Comparison of ENCODE assay signal across 9 cellular contexts in the genomic region with DNA sequence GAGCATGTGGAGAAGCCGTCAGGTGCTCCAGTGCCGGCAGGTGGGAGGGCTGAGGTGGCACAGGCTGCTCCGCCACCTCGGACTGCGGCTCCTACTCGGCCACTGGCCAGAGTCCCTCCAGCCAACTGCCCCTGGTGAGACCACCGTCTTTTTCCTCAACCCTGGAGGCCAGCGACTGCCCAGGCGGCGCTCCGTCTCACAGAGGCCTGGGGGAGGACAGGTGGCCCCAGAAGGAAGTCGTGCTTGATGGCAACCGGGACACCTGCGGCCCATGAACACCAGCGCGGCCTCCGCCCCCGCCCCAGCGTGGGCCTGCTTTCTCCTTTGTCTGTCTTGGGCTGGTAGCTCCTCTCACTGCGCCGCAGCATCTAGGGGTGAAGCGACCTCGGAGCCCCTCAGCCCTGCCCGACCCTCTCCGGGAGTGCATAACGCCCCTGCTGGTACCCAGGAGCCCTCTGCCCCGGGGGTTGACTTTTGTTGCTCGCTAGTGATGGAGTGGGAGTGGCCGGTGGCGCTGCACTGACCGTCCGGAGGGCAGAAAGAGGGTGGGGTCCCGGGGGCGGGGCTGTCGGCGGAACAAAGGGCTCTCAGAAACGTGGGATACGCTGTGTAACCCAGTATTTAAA. TPM values are rescaled to one million over a fixed set of nuclear protein-coding genes. Genes with fewer than 3 reads are reported as not detected.
DNase-seq lines count a peak whose midpoint lies in the region; ATAC-seq, FAIRE-seq and TF ChIP-seq lines count a peak whose summit lies in the region.
"Had no signal": no experiment of that assay in that cellular context is flagged by ENCODE, and none has a peak within 500 bp of the region (broad histone marks: within the 10 kb centered on the region; RNA-seq: fewer than 3 reads in every experiment).

No MANE protein-coding gene starts in this region.

- no peaks in the 10 kb centered on the region for H3K9me3 Mint-ChIP-seq in activated CD8-positive, alpha-beta T cell treated with anti-CD3 and anti-CD28 coated beads for 36 hours
- H3K9me3 Mint-ChIP-seq: dendritic cell treated with granulocyte-macrophage colony-stimulating factor and Interleukin-4, amounts not matched to agents 40 ng/mL and 50 ng/mL, for 4 days had no signal

- TF ChIP-seq CTCF in activated CD8-positive, alpha-beta T cell treated with anti-CD3 and anti-CD28 coated beads for 36 hours (IDR thresholded peaks at IDR 0.05): no peak
- TF ChIP-seq CTCF in tibial artery (IDR thresholded peaks at IDR 0.05): no peak

- H3K4me3 ChIP-seq in tibial artery: peak overlapping the region; percentile 31 to 48

- no peak overlapping the region for H3K27ac Mint-ChIP-seq in activated CD8-positive, alpha-beta T cell treated with anti-CD3 and anti-CD28 coated beads for 36 hours
- H3K27ac Mint-ChIP-seq: dendritic cell treated with granulocyte-macrophage colony-stimulating factor and Interleukin-4, amounts not matched to agents 40 ng/mL and 50 ng/mL, for 4 days had no signal

- H3K27me3 ChIP-seq in tibial artery: peaks cover 0 to 61% of the 10 kb centered on the region in 2 donors

- POLR2A ChIA-PET in activated CD8-positive, alpha-beta T cell treated with anti-CD3 and anti-CD28 coated beads for 36 hours (lab: Charles Lee): interaction anchor here (1.4 kb wide), 1 partner anchor 19 kb away, joined by 3 read pairs; no protein-coding TSS in a partner anchor

- DNase-seq in DMS53 treated with DMSO at 0.1 percent for 48 hours (lab: John Stamatoyannopoulos, UW; ENCODE audit: unreplicated experiment): peak; percentile 87
- DNase-seq in NCI-H1436 (lab: John Stamatoyannopoulos, UW): peak; percentile 77
- DNase-seq in activated CD8-positive, alpha-beta T cell treated with anti-CD3 and anti-CD28 coated beads for 36 hours: peak; percentile 54
- peak; percentile 60 for DNase-seq in iPS-NIHi11 (ENCODE audit: low spot score)
- DNase-seq in tibial artery: no peak
- DNase-seq in hepatic stellate cell (ENCODE audit: low spot score): no peak
- DNase-seq in frontal cortex (ENCODE audit: low spot score in 2 of 2): no peak

- no peaks in the 10 kb centered on the region for H3K36me3 Mint-ChIP-seq in activated CD8-positive, alpha-beta T cell treated with anti-CD3 and anti-CD28 coated beads for 36 hours (ENCODE audit: low read depth)

- no peaks in the 10 kb centered on the region for H3K9me3 ChIP-seq in tibial artery

- peaks cover 73% of the 10 kb centered on the region for H3K27me3 Mint-ChIP-seq in activated CD8-positive, alpha-beta T cell treated with anti-CD3 and anti-CD28 coated beads for 36 hours

- no peak for FAIRE-seq in frontal cortex (lab: Jason Lieb, UNC)

- peak; percentile 31 for ATAC-seq in activated CD8-positive, alpha-beta T cell treated with anti-CD3 and anti-CD28 coated beads for 36 hours
- no peak for ATAC-seq in HG03457 (IDR thresholded peaks at IDR 0.05; ENCODE audit: unreplicated experiment)

- no peaks in the 10 kb centered on the region for H3K36me3 ChIP-seq in tibial artery

- peak overlapping the region; percentile 59 for H3K4me3 Mint-ChIP-seq in activated CD8-positive, alpha-beta T cell treated with anti-CD3 and anti-CD28 coated beads for 36 hours

- H3K4me1 ChIP-seq in tibial artery: peaks cover 7 to 55% (median 51%) of the 10 kb centered on the region in 4 donors

- intact Hi-C loops in activated CD8-positive, alpha-beta T cell treated with anti-CD3 and anti-CD28 coated beads for 36 hours (cut with micrococcal nuclease): no loop called here
- intact Hi-C loops in tibial artery (cut with DNase I; ENCODE audit: low total_unique reads): no loop called here

- CTCF ChIA-PET in activated CD8-positive, alpha-beta T cell treated with anti-CD3 and anti-CD28 coated beads for 36 hours (lab: Charles Lee): interaction anchor here (0.6 to 2.2 kb wide), 2 partner anchors 23 to 547 kb away, joined by 3 to 12 read pairs; no protein-coding TSS in a partner anchor

- no peak overlapping the region for H3K27ac ChIP-seq in tibial artery

- H3K4me1 Mint-ChIP-seq in activated CD8-positive, alpha-beta T cell treated with anti-CD3 and anti-CD28 coated beads for 36 hours (ENCODE audit: low read depth): peaks cover 42% of the 10 kb centered on the region

RNA-seq across cellular contexts. Expression of gene TUBB2B, which starts 0.7 kb away (rescaled TPM):
- under 1 TPM; 0.41 to 0.67 TPM for total RNA-seq in activated CD8-positive, alpha-beta T cell treated with anti-CD3 and anti-CD28 coated beads for 36 hours
- total RNA-seq in frontal cortex: 5,262 TPM

RNA-seq across cellular contexts. Expression of gene PSMG4, which starts 30.6 kb away (rescaled TPM):
- total RNA-seq in activated CD8-positive, alpha-beta T cell treated with anti-CD3 and anti-CD28 coated beads for 36 hours: 10 to 100 TPM; 50.2 to 53.9 TPM
- 32.2 TPM for total RNA-seq in frontal cortex

Comparison
In these comparisons a context has a peak if more than half of its experiments do, and no peak if none do; other contexts are left out.
1. DNase-seq: peak in DMS53 treated with DMSO at 0.1 percent for 48 hours (single experiment), NCI-H1436 (single experiment), activated CD8-positive, alpha-beta T cell treated with anti-CD3 and anti-CD28 coated beads for 36 hours (single experiment) and iPS-NIHi11 (single experiment); none in tibial artery (0 of 2), hepatic stellate cell (single experiment) and frontal cortex (0 of 2).
2. RNA of gene TUBB2B, which starts 0.7 kb away (total RNA-seq): 5,262 TPM in frontal cortex (single experiment); 0.41 to 0.67 TPM in activated CD8-positive, alpha-beta T cell treated with anti-CD3 and anti-CD28 coated beads for 36 hours; every median in the first group is over 1,000 times any median in the second.